In the genomic region with DNA sequence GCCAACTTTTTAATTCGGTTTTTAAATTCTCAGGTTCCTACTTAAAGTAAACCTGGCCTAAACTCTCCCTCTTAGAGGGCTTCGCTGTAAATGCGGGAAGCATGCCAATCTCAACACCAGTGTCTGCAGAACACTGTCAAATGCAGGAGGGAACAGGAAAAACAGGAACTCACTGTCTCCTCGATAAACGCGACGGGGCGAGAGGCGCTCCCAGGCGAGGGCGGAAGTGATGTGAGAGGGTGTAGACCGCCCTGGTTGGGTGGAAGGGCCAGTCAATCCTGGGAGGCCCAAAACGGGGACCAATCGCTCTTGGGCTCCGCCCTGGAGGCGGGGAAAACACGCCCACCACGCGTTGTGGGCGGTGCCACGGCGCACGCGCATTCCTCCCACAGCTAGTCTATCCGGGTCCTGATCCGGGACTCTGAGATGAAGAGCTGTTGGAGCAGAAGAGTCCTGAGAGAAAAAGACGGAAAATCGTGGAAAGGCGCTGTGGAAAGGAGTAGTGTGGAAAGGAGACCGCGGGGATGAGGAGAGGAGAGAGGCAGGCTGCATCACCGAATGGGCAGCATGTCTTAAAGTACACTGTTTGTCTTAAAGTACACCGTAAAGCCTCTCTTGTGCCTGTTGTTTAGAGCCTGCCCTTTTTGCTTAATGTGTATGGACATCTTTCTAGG, we compare ENCODE assay signal across 8 cellular contexts.
DNase-seq lines count a peak whose midpoint lies in the region; ATAC-seq and FAIRE-seq lines count a peak whose summit lies in the region.

No MANE protein-coding gene starts in this region.

- DNase-seq in AG20443 (ENCODE audit: low spot score) (peak; percentile 99), NCI-H446 (lab: John Stamatoyannopoulos, UW) (peak; percentile 91 to 97), cerebellar nuclear complex (lab: John Stamatoyannopoulos, UW) (peak; percentile 88 to 94)
- peak; percentile 92 to 96 for DNase-seq in stimulated activated CD4-positive, alpha-beta T cell treated with anti-CD3 and anti-CD28 coated beads, Interleukin-12 subunit alpha, Interleukin-12 subunit beta, amount 100 ng/mL, for 24 hours (ENCODE audit: low read depth in 2 of 2)

- peak; percentile 91 for FAIRE-seq in islet of Langerhans (lab: Jason Lieb, UNC)

- ATAC-seq in GM19043 (IDR thresholded peaks at IDR 0.05; ENCODE audit: low read depth, unreplicated experiment) (peak; percentile 100), HG03354 (IDR thresholded peaks at IDR 0.05; ENCODE audit: poor library complexity, severe bottlenecking, unreplicated experiment) (peak; percentile 100)
- peak; percentile 100 for ATAC-seq in activated CD4-positive, CD25-positive, alpha-beta regulatory T cell treated with anti-CD3 and anti-CD28 coated beads, Interleukin-2, amount 50 U/mL, for 24 hours

Comparison
In these comparisons a context has a peak if more than half of its experiments do, and no peak if none do; other contexts are left out.
1. Peak in every context shown above with its lines: DNase-seq and ATAC-seq.